ENCODE assay signal across 25 cellular contexts in the genomic region with DNA sequence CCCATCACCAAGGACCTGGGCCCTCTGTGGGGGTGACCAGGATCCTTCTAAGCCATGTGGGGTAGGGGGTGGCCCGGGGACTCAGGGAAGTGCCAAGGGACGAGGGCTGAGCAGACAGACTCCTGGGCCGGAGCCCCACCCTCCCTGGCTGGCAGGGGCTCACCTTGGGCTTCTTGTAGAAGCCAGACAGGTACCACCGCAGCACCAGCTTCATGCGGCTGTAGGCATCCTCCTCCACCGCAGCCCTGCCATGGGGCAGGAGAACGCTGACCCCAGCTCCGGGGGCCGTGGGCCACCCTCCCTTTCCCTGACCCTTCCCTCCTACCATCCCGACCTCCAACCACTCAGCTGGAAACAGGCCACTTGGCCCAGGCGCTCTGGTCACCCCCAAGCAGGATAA. TPM values are rescaled to one million over a fixed set of nuclear protein-coding genes. Genes with fewer than 3 reads are reported as not detected.
DNase-seq lines count a peak whose midpoint lies in the region; ATAC-seq and TF ChIP-seq lines count a peak whose summit lies in the region.
"Had no signal": no experiment of that assay in that cellular context is flagged by ENCODE, and none has a peak within 500 bp of the region (broad histone marks: within the 10 kb centered on the region; RNA-seq: fewer than 3 reads in every experiment).

No MANE protein-coding gene starts in this region.

- no peak overlapping the region for H3K4me2 ChIP-seq in SK-N-SH
- H3K4me2 ChIP-seq: GM23338 had no signal

- WGBS in SK-N-SH (ENCODE audit: low lambda C conversion rate) = 81% methylated on average over 5 of the region's 11 CpGs

- ATAC-seq in SK-N-SH treated with all-trans-retinoic acid at 6 μM for 48 hours = no peak
- ATAC-seq: gastroesophageal sphincter, GM23338, left lung, WTC11 had no signal

- TF ChIP-seq CTCF in SK-N-SH (IDR thresholded peaks at IDR 0.05) = no peak

- no peak overlapping the region for H3K27ac ChIP-seq in SK-N-SH (ENCODE audit: low read depth in 2 of 2, low read length in 1 of 2)
- H3K27ac ChIP-seq: 22Rv1, C4-2B, gastroesophageal sphincter, left lung, neutrophil, transverse colon had no signal

- H2AFZ ChIP-seq in SK-N-SH (ENCODE audit: low read depth) = no peak overlapping the region
- H2AFZ ChIP-seq: GM23338 had no signal

- H3K9me3 ChIP-seq in SK-N-SH = no peaks in the 10 kb centered on the region
- H3K9me3 ChIP-seq: gastroesophageal sphincter, left lung, neutrophil, transverse colon had no signal

- H3K9ac ChIP-seq in SK-N-SH = no peak overlapping the region

- CTCF ChIA-PET in SK-N-SH (lab: Yijun Ruan, JAX) = interaction anchor here (1.1 to 1.4 kb wide), 2 partner anchors 11 to 114 kb away, joined by 3 to 9 read pairs; no protein-coding TSS in a partner anchor

- no peaks in the 10 kb centered on the region for H3K79me2 ChIP-seq in SK-N-SH (ENCODE audit: insufficient read depth)

- H3K27me3 ChIP-seq in SK-N-SH (ENCODE audit: insufficient read depth) = no peaks in the 10 kb centered on the region
- H3K27me3 ChIP-seq: gastroesophageal sphincter, left lung, neutrophil, transverse colon had no signal

- no peak for TF ChIP-seq RAD21 in SK-N-SH (IDR thresholded peaks at IDR 0.05; ENCODE audit: low read length)

- no peaks in the 10 kb centered on the region for H4K20me1 ChIP-seq in SK-N-SH (ENCODE audit: insufficient read depth)

- H3K4me1 ChIP-seq in SK-N-SH (ENCODE audit: control insufficient read depth in 1 of 2, insufficient read depth in 2 of 2, low read depth in 1 of 2, low read length in 1 of 2) = no peaks in the 10 kb centered on the region
- H3K4me1 ChIP-seq: transverse colon had no signal

- no peak for TF ChIP-seq EP300 in SK-N-SH (IDR thresholded peaks at IDR 0.05; ENCODE audit: borderline replicate concordance in 1 of 2, low read depth in 1 of 2, low read length in 1 of 2)

- H3F3A ChIP-seq in SK-N-SH (replicated peaks; ENCODE audit: insufficient read depth) = no peaks in the 10 kb centered on the region

- H3K36me3 ChIP-seq in SK-N-SH (replicated peaks in 1 of 2; ENCODE audit: control insufficient read depth in 1 of 2, insufficient read depth in 2 of 2, low read length in 1 of 2) = peaks cover 0 to 5% of the 10 kb centered on the region in 2 experiments

- H3K4me3 ChIP-seq in SK-N-SH (ENCODE audit: low read depth in 2 of 2, low read length in 1 of 2) = no peak overlapping the region
- H3K4me3 ChIP-seq: gastroesophageal sphincter, GM23338, left lung, transverse colon had no signal

- POLR2A ChIA-PET in SK-N-SH (lab: Yijun Ruan, JAX) = no interaction called here

- intact Hi-C loops in posterior vena cava (cut with DNase I) = no loop called here

- peak; percentile 34 for DNase-seq in SK-N-SH
- DNase-seq in D341Med (ENCODE audit: low spot score) = peak; percentile 24
- peak; percentile 2 for DNase-seq in germinal center (ENCODE audit: low spot score)
- DNase-seq in posterior vena cava (ENCODE audit: low spot score) = peak; percentile 75
- no peak for DNase-seq in middle frontal gyrus (ENCODE audit: extremely low spot score, low spot score)
- no peak for DNase-seq in inferior parietal cortex (ENCODE audit: extremely low spot score)
- DNase-seq in GOT3 (lab: John Stamatoyannopoulos, UW) = no peak
- DNase-seq: activated CD4-positive, alpha-beta T cell treated with anti-CD3 and anti-CD28 coated beads, Interleukin-2, amount 10 ng/mL, durations not matched to agents 24 days and 14 days; activated naive CD4-positive, alpha-beta T cell treated with anti-CD3 and anti-CD28 coated beads for 36 hours; COR-L47; HFFc6; hippocampal formation; left lung; mesendoderm; NCI-H146; NCI-H748 treated with DMSO at 0.1 percent for 48 hours; stimulated activated CD4-positive, alpha-beta T cell treated with anti-CD3 and anti-CD28 coated beads, Interleukin-4, amount 100 ng/mL, for 24 hours; transverse colon had no signal

- no peaks in the 10 kb centered on the region for H3K9me2 ChIP-seq in SK-N-SH

TF ChIP-seq in SK-N-SH, 30 proteins besides CTCF, POLR2A, EP300 and RAD21:
- no peak for TF ChIP-seq EZH2phosphoT487 (IDR thresholded peaks at IDR 0.05; ENCODE audit: borderline replicate concordance, low read depth)

TF ChIP-seq in SK-N-SH treated with all-trans-retinoic acid at 6 μM for 48 hours, 23 proteins besides CTCF, POLR2A, EP300 and RAD21 (continues in another document):
- TF ChIP-seq TCF4 (CRISPR knock-in tag; IDR thresholded peaks at IDR 0.05; ENCODE audit: borderline replicate concordance) (no peak), ARNTL (CRISPR knock-in tag; IDR thresholded peaks at IDR 0.05; ENCODE audit: borderline replicate concordance, low read depth) (no peak), SNAI2 (CRISPR knock-in tag; IDR thresholded peaks at IDR 0.05) (no peak), RARB (CRISPR knock-in tag; IDR thresholded peaks at IDR 0.05) (no peak), ZFP30 (CRISPR knock-in tag; IDR thresholded peaks at IDR 0.05) (no peak), ISL1 (CRISPR knock-in tag; IDR thresholded peaks at IDR 0.05) (no peak), TOX (CRISPR knock-in tag; IDR thresholded peaks at IDR 0.05; ENCODE audit: borderline replicate concordance) (no peak), PPARA (CRISPR knock-in tag; IDR thresholded peaks at IDR 0.05; ENCODE audit: borderline replicate concordance) (no peak), OSR1 (CRISPR knock-in tag; IDR thresholded peaks at IDR 0.05) (no peak), ZNF70 (CRISPR knock-in tag; IDR thresholded peaks at IDR 0.05) (no peak), ESRRG (CRISPR knock-in tag; IDR thresholded peaks at IDR 0.05) (no peak), ZFP3 (CRISPR knock-in tag; IDR thresholded peaks at IDR 0.05) (no peak), ZNF8 (CRISPR knock-in tag; IDR thresholded peaks at IDR 0.05) (no peak)
- TF ChIP-seq, protein P1, sequence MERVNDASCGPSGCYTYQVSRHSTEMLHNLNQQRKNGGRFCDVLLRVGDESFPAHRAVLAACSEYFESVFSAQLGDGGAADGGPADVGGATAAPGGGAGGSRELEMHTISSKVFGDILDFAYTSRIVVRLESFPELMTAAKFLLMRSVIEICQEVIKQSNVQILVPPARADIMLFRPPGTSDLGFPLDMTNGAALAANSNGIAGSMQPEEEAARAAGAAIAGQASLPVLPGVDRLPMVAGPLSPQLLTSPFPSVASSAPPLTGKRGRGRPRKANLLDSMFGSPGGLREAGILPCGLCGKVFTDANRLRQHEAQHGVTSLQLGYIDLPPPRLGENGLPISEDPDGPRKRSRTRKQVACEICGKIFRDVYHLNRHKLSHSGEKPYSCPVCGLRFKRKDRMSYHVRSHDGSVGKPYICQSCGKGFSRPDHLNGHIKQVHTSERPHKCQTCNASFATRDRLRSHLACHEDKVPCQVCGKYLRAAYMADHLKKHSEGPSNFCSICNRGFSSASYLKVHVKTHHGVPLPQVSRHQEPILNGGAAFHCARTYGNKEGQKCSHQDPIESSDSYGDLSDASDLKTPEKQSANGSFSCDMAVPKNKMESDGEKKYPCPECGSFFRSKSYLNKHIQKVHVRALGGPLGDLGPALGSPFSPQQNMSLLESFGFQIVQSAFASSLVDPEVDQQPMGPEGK (CRISPR knock-in tag; IDR thresholded peaks at IDR 0.05; ENCODE audit: borderline replicate concordance) = no peak
- TF ChIP-seq, protein P2, sequence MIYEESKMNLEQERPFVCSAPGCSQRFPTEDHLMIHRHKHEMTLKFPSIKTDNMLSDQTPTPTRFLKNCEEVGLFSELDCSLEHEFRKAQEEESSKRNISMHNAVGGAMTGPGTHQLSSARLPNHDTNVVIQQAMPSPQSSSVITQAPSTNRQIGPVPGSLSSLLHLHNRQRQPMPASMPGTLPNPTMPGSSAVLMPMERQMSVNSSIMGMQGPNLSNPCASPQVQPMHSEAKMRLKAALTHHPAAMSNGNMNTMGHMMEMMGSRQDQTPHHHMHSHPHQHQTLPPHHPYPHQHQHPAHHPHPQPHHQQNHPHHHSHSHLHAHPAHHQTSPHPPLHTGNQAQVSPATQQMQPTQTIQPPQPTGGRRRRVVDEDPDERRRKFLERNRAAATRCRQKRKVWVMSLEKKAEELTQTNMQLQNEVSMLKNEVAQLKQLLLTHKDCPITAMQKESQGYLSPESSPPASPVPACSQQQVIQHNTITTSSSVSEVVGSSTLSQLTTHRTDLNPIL (CRISPR knock-in tag; IDR thresholded peaks at IDR 0.05; ENCODE audit: low read depth) = no peak
- TF ChIP-seq, protein P3, sequence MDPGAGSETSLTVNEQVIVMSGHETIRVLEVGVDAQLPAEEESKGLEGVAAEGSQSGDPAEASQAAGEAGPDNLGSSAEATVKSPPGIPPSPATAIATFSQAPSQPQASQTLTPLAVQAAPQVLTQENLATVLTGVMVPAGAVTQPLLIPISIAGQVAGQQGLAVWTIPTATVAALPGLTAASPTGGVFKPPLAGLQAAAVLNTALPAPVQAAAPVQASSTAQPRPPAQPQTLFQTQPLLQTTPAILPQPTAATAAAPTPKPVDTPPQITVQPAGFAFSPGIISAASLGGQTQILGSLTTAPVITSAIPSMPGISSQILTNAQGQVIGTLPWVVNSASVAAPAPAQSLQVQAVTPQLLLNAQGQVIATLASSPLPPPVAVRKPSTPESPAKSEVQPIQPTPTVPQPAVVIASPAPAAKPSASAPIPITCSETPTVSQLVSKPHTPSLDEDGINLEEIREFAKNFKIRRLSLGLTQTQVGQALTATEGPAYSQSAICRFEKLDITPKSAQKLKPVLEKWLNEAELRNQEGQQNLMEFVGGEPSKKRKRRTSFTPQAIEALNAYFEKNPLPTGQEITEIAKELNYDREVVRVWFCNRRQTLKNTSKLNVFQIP (CRISPR knock-in tag; IDR thresholded peaks at IDR 0.05; ENCODE audit: borderline replicate concordance, low read depth) = no peak

RNA-seq across cellular contexts. Expression of a gene that starts 45.9 kb away (rescaled TPM):
- 52.1 and 65.2 TPM in 2 replicates for polyA plus RNA-seq in SK-N-SH (2012; rRNA removed)
- 44.2 and 44.3 TPM in 2 replicates for polyA plus RNA-seq in SK-N-SH (2012; cell fraction: cytosol; rRNA removed)
- 139 and 179 TPM in 2 replicates for polyA plus RNA-seq in SK-N-SH (2012; cell fraction: nucleus; rRNA removed)
- total RNA-seq in posterior vena cava = 10 to 100 TPM; 44.2 to 60.6 TPM

Comparison
In these comparisons a context has a peak if more than half of its experiments do, and no peak if none do; other contexts are left out.
1. DNase-seq: peak in SK-N-SH (single experiment), D341Med (single experiment), germinal center (single experiment) and posterior vena cava (single experiment); none in middle frontal gyrus (single experiment), inferior parietal cortex (single experiment) and GOT3 (single experiment).